8 cellular contexts compared by ENCODE assay signal in genomic region chrX:107894038-107894437, GRCh38.
DNase-seq lines count a peak whose midpoint lies in the region; ATAC-seq and TF ChIP-seq lines count a peak whose summit lies in the region.

No MANE protein-coding gene starts in this region.

- no peak overlapping the region for H3K4me2 ChIP-seq in hepatocyte

- H3K36me3 Mint-ChIP-seq in activated naive CD8-positive, alpha-beta T cell: peaks cover 3% of the 10 kb centered on the region

- TF ChIP-seq CTCF in AG04450 (IDR thresholded peaks at IDR 0.05; ENCODE audit: low read depth, low read length) (peak; percentile 48), hepatocyte (IDR thresholded peaks at IDR 0.05; ENCODE audit: poor library complexity) (peak; percentile 66)

- WGBS in hepatocyte (ENCODE audit: low lambda C conversion rate, missing lambda C conversion rate): 17% methylated on average over 4 of the region's 4 CpGs

- no peaks in the 10 kb centered on the region for H3K79me2 ChIP-seq in hepatocyte

- no peaks in the 10 kb centered on the region for H3K27me3 Mint-ChIP-seq in activated naive CD8-positive, alpha-beta T cell

- H3K36me3 ChIP-seq in hepatocyte (replicated peaks; ENCODE audit: insufficient read depth, low read depth): no peaks in the 10 kb centered on the region

- no peak overlapping the region for H2AFZ ChIP-seq in hepatocyte

- H3K9me2 ChIP-seq in hepatocyte (replicated peaks; ENCODE audit: insufficient read depth): no peaks in the 10 kb centered on the region

- peak overlapping the region; percentile 41 for H3K27ac Mint-ChIP-seq in activated naive CD8-positive, alpha-beta T cell

- peaks cover 1% of the 10 kb centered on the region for H3K4me1 Mint-ChIP-seq in activated naive CD8-positive, alpha-beta T cell (ENCODE audit: low read depth)

- H3K9me3 ChIP-seq in AG04450 (ENCODE audit: control insufficient read depth, insufficient read depth, low read length): peaks cover 3% of the 10 kb centered on the region; the same call in 1 of the 2 replicates
- H3K9me3 ChIP-seq in hepatocyte (ENCODE audit: low read depth): no peaks in the 10 kb centered on the region

- H4K20me1 ChIP-seq in hepatocyte (ENCODE audit: insufficient read depth, poor library complexity, severe bottlenecking): no peaks in the 10 kb centered on the region

- peaks cover 3% of the 10 kb centered on the region for H3K9me3 Mint-ChIP-seq in activated naive CD8-positive, alpha-beta T cell (ENCODE audit: low read depth)

- CTCF ChIA-PET in AG04450 (lab: Charles Lee): interaction anchor here (0.8 to 1.6 kb wide), 7 partner anchors 10 to 1019 kb away, joined by 4 to 9 read pairs (median 5); no protein-coding TSS in a partner anchor

- H3K4me3 Mint-ChIP-seq in activated naive CD8-positive, alpha-beta T cell: no peak overlapping the region

- H3K27me3 ChIP-seq in AG04450 (ENCODE audit: control insufficient read depth, insufficient read depth, low read length) (no peaks in the 10 kb centered on the region), hepatocyte (no peaks in the 10 kb centered on the region)

- H3K4me1 ChIP-seq in hepatocyte (ENCODE audit: insufficient read depth): no peaks in the 10 kb centered on the region

- no peak for DNase-seq in AG04450 (ENCODE audit: low read depth, low spot score)
- DNase-seq in ELF-1 (ENCODE audit: low read depth, low spot score): peak; percentile 16
- peak; percentile 0 for DNase-seq in NCI-H2196 treated with DMSO at 0.1 percent for 48 hours (lab: John Stamatoyannopoulos, UW; ENCODE audit: unreplicated experiment)
- peak; percentile 59 for DNase-seq in hepatocyte (ENCODE audit: low spot score)
- DNase-seq in stromal cell of bone marrow (ENCODE audit: low read depth): peak; percentile 16
- DNase-seq in activated effector memory CD4-positive, alpha-beta T cell treated with Interleukin-2 at 50 U/mL for 16 hours: no peak

- POLR2A ChIA-PET in AG04450 (lab: Yijun Ruan, JAX): no interaction called here

- no peak overlapping the region for H3K27ac ChIP-seq in AG04450 (ENCODE audit: low read depth, low read length)
- no peak overlapping the region for H3K27ac ChIP-seq in hepatocyte

- peak; percentile 56 for ATAC-seq in HG02642 (IDR thresholded peaks at IDR 0.05; ENCODE audit: poor library complexity, unreplicated experiment)

- no peak overlapping the region for H3K4me3 ChIP-seq in AG04450 (ENCODE audit: low read depth, low read length)
- H3K4me3 ChIP-seq in hepatocyte: no peak overlapping the region

Comparison
In these comparisons a context has a peak if more than half of its experiments do, and no peak if none do; other contexts are left out.
1. DNase-seq: peak in ELF-1 (single experiment), NCI-H2196 treated with DMSO at 0.1 percent for 48 hours (single experiment), hepatocyte (single experiment) and stromal cell of bone marrow (single experiment); none in AG04450 (single experiment) and activated effector memory CD4-positive, alpha-beta T cell treated with Interleukin-2 at 50 U/mL for 16 hours (single experiment).